Comparison of ENCODE assay signal across 32 cellular contexts in genomic region chr1:24089743-24090555, GRCh38. TPM values are rescaled to one million over a fixed set of nuclear protein-coding genes. Genes with fewer than 3 reads are reported as not detected.
DNase-seq lines count a peak whose midpoint lies in the region; ATAC-seq and TF ChIP-seq lines count a peak whose summit lies in the region.
"Had no signal": no experiment of that assay in that cellular context is flagged by ENCODE, and none has a peak within 500 bp of the region (broad histone marks: within the 10 kb centered on the region; RNA-seq: fewer than 3 reads in every experiment).

No MANE protein-coding gene starts in this region.

- H3K36me3 ChIP-seq in heart right ventricle: peaks cover 0 to 86% (median 3%) of the 10 kb centered on the region in 9 donors
- no peaks in the 10 kb centered on the region for H3K36me3 ChIP-seq in lung (ENCODE audit: control insufficient read depth in 2 of 2, insufficient read depth in 2 of 2, low read length in 2 of 2)
- H3K36me3 ChIP-seq in upper lobe of right lung: no peaks in the 10 kb centered on the region
- H3K36me3 ChIP-seq: cardiac muscle cell, thoracic aorta had no signal

- H3K27ac Mint-ChIP-seq in activated CD4-positive, alpha-beta memory T cell treated with anti-CD3 and anti-CD28 coated beads, Interleukin-2, amount 10 ng/mL, durations not matched to agents 7 days and 5 days: no peak overlapping the region
- H3K27ac Mint-ChIP-seq: activated CD8-positive, alpha-beta memory T cell treated with anti-CD3 and anti-CD28 coated beads, Interleukin-2, amount 10 ng/mL, durations not matched to agents 7 days and 5 days; activated naive CD8-positive, alpha-beta T cell treated with anti-CD3 and anti-CD28 coated beads, Interleukin-2, amount 10 ng/mL, durations not matched to agents 7 days and 5 days; CD4-positive, CD25-positive, alpha-beta regulatory T cell; natural killer cell treated with Interleukin-12 subunit alpha and Interleukin-12 subunit beta and Interleukin-15 and Interleukin-18, amount 100 ng/mL, for 72 hours; T-helper 17 cell had no signal

- H3K27ac ChIP-seq in heart right ventricle: peak overlapping the region in 8 of 10 donors; percentile 7 to 53 (median 40)
- H3K27ac ChIP-seq in lung (ENCODE audit: low read depth in 1 of 2, low read length in 1 of 2): peak overlapping the region in 1 of 2 donors; percentile 11
- no peak overlapping the region for H3K27ac ChIP-seq in upper lobe of right lung
- H3K27ac ChIP-seq: cardiac muscle cell, coronary artery, thoracic aorta had no signal

- ATAC-seq in heart right ventricle: peak; percentile 49 to 82 (median 70)
- no peak for ATAC-seq in lung (ENCODE audit: insufficient read depth, low FRiP score)
- peak; percentile 81 for ATAC-seq in upper lobe of right lung
- ATAC-seq: activated CD8-positive, alpha-beta memory T cell treated with anti-CD3 and anti-CD28 coated beads, Interleukin-2, amount 10 ng/mL, durations not matched to agents 7 days and 5 days; PC-3; T-helper 17 cell had no signal

- peak; percentile 34 for DNase-seq in NCI-H345 (lab: John Stamatoyannopoulos, UW)
- DNase-seq in NCI-H345 treated with DMSO at 0.1 percent for 48 hours (lab: John Stamatoyannopoulos, UW; ENCODE audit: unreplicated experiment): no peak
- peak; percentile 66 to 78 for DNase-seq in heart right ventricle
- peak; percentile 73 for DNase-seq in lung (ENCODE audit: low spot score)
- peak; percentile 87 for DNase-seq in upper lobe of right lung
- DNase-seq in activated CD4-positive, alpha-beta memory T cell treated with anti-CD3 and anti-CD28 coated beads, Interleukin-2, amount 10 ng/mL, durations not matched to agents 7 days and 5 days: no peak
- no peak for DNase-seq in NAMALWA (ENCODE audit: low spot score)
- no peak for DNase-seq in NCI-H526 treated with DMSO at 0.1 percent for 48 hours (lab: John Stamatoyannopoulos, UW)
- DNase-seq: activated CD4-positive, CD25-positive, alpha-beta regulatory T cell; activated CD8-positive, alpha-beta memory T cell treated with anti-CD3 and anti-CD28 coated beads, Interleukin-2, amount 10 ng/mL, durations not matched to agents 7 days and 5 days; activated gamma-delta T cell treated with Interleukin-2 at 50 U/mL for 16 hours; activated naive CD8-positive, alpha-beta T cell treated with anti-CD3 and anti-CD28 coated beads, Interleukin-2, amount 10 ng/mL, durations not matched to agents 7 days and 5 days; activated T-cell treated with anti-CD3 and anti-CD28 coated beads, Interleukin-2, amount 50 U/mL, for 48 hours; aorta; CD4-positive, CD25-positive, alpha-beta regulatory T cell; effector CD8-positive, alpha-beta T cell; H9; Kasumi-1; NCI-H1436; NCI-H526; NK-92 treated with Interleukin-12 subunit alpha and Interleukin-12 subunit beta, amount 100 ng/mL, for 24 hours; PC-3; small intestine; stimulated activated naive CD4-positive, alpha-beta T cell treated with Interleukin-2 at 50 U/mL for 16 hours; T-helper 17 cell had no signal

- no peaks in the 10 kb centered on the region for H3K9me3 Mint-ChIP-seq in activated CD4-positive, alpha-beta memory T cell treated with anti-CD3 and anti-CD28 coated beads, Interleukin-2, amount 10 ng/mL, durations not matched to agents 7 days and 5 days
- H3K9me3 Mint-ChIP-seq: activated naive CD8-positive, alpha-beta T cell treated with anti-CD3 and anti-CD28 coated beads, Interleukin-2, amount 10 ng/mL, durations not matched to agents 7 days and 5 days; CD4-positive, CD25-positive, alpha-beta regulatory T cell; H9; natural killer cell treated with Interleukin-12 subunit alpha and Interleukin-12 subunit beta and Interleukin-15 and Interleukin-18, amount 100 ng/mL, for 72 hours had no signal

- intact Hi-C loops in heart right ventricle (cut with DNase I): no loop called here
- intact Hi-C loops in upper lobe of right lung (cut with DNase I): no loop called here

- H3K4me1 ChIP-seq in heart right ventricle (peaks cover 0 to 21% (median 4%) of the 10 kb centered on the region in 9 donors), lung (ENCODE audit: control insufficient read depth in 2 of 2, insufficient read depth in 2 of 2, low read length in 2 of 2) (no peaks in the 10 kb centered on the region), upper lobe of right lung (no peaks in the 10 kb centered on the region)

- H3K4me3 ChIP-seq in heart right ventricle (no peak overlapping the region), lung (no peak overlapping the region), upper lobe of right lung (no peak overlapping the region)
- H3K4me3 ChIP-seq: cardiac muscle cell, coronary artery, thoracic aorta had no signal

- POLR2A ChIA-PET in activated CD4-positive, alpha-beta memory T cell treated with anti-CD3 and anti-CD28 coated beads, Interleukin-2, amount 10 ng/mL, durations not matched to agents 7 days and 5 days (lab: Charles Lee): no interaction called here

- TF ChIP-seq CTCF in heart right ventricle (IDR thresholded peaks at IDR 0.05): no peak
- TF ChIP-seq CTCF in lung (IDR thresholded peaks at IDR 0.05; ENCODE audit: control extremely low read depth, extremely low read depth): no peak
- no peak for TF ChIP-seq CTCF in upper lobe of right lung (IDR thresholded peaks at IDR 0.05)

- 49 to 61% methylated on average over 14 of the region's 14 CpGs for WGBS in heart right ventricle, 2 donors
- WGBS in lung, 2 donors: 73 to 85% methylated on average over 14 of the region's 14 CpGs

- H3K4me3 Mint-ChIP-seq in activated CD4-positive, alpha-beta memory T cell treated with anti-CD3 and anti-CD28 coated beads, Interleukin-2, amount 10 ng/mL, durations not matched to agents 7 days and 5 days: no peak overlapping the region
- H3K4me3 Mint-ChIP-seq: activated CD8-positive, alpha-beta memory T cell treated with anti-CD3 and anti-CD28 coated beads, Interleukin-2, amount 10 ng/mL, durations not matched to agents 7 days and 5 days; activated naive CD8-positive, alpha-beta T cell treated with anti-CD3 and anti-CD28 coated beads, Interleukin-2, amount 10 ng/mL, durations not matched to agents 7 days and 5 days; CD4-positive, CD25-positive, alpha-beta regulatory T cell; H9; natural killer cell treated with Interleukin-12 subunit alpha and Interleukin-12 subunit beta and Interleukin-15 and Interleukin-18, amount 100 ng/mL, for 72 hours; T-helper 17 cell had no signal

- peaks cover 7% of the 10 kb centered on the region for H3K27me3 Mint-ChIP-seq in activated CD4-positive, alpha-beta memory T cell treated with anti-CD3 and anti-CD28 coated beads, Interleukin-2, amount 10 ng/mL, durations not matched to agents 7 days and 5 days
- H3K27me3 Mint-ChIP-seq: activated naive CD8-positive, alpha-beta T cell treated with anti-CD3 and anti-CD28 coated beads, Interleukin-2, amount 10 ng/mL, durations not matched to agents 7 days and 5 days had no signal

- no peaks in the 10 kb centered on the region for H3K36me3 Mint-ChIP-seq in activated CD4-positive, alpha-beta memory T cell treated with anti-CD3 and anti-CD28 coated beads, Interleukin-2, amount 10 ng/mL, durations not matched to agents 7 days and 5 days (ENCODE audit: low read depth)
- H3K36me3 Mint-ChIP-seq: activated CD8-positive, alpha-beta memory T cell treated with anti-CD3 and anti-CD28 coated beads, Interleukin-2, amount 10 ng/mL, durations not matched to agents 7 days and 5 days; activated naive CD8-positive, alpha-beta T cell treated with anti-CD3 and anti-CD28 coated beads, Interleukin-2, amount 10 ng/mL, durations not matched to agents 7 days and 5 days; CD4-positive, CD25-positive, alpha-beta regulatory T cell; natural killer cell treated with Interleukin-12 subunit alpha and Interleukin-12 subunit beta and Interleukin-15 and Interleukin-18, amount 100 ng/mL, for 72 hours had no signal

- no peaks in the 10 kb centered on the region for H3K4me1 Mint-ChIP-seq in activated CD4-positive, alpha-beta memory T cell treated with anti-CD3 and anti-CD28 coated beads, Interleukin-2, amount 10 ng/mL, durations not matched to agents 7 days and 5 days
- H3K4me1 Mint-ChIP-seq: activated CD8-positive, alpha-beta memory T cell treated with anti-CD3 and anti-CD28 coated beads, Interleukin-2, amount 10 ng/mL, durations not matched to agents 7 days and 5 days; activated naive CD8-positive, alpha-beta T cell treated with anti-CD3 and anti-CD28 coated beads, Interleukin-2, amount 10 ng/mL, durations not matched to agents 7 days and 5 days; CD4-positive, CD25-positive, alpha-beta regulatory T cell had no signal

- H3K27me3 ChIP-seq in heart right ventricle: no peaks in the 10 kb centered on the region
- H3K27me3 ChIP-seq in lung (ENCODE audit: control insufficient read depth, insufficient read depth): no peaks in the 10 kb centered on the region
- H3K27me3 ChIP-seq in upper lobe of right lung: no peaks in the 10 kb centered on the region
- H3K27me3 ChIP-seq: cardiac muscle cell had no signal

- no peaks in the 10 kb centered on the region for H3K9me3 ChIP-seq in heart right ventricle
- H3K9me3 ChIP-seq in lung (ENCODE audit: control insufficient read depth in 2 of 2, insufficient read depth in 1 of 2, low read length in 1 of 2): no peaks in the 10 kb centered on the region
- H3K9me3 ChIP-seq in upper lobe of right lung: no peaks in the 10 kb centered on the region
- H3K9me3 ChIP-seq: thoracic aorta had no signal

- CTCF ChIA-PET in activated CD4-positive, alpha-beta memory T cell treated with anti-CD3 and anti-CD28 coated beads, Interleukin-2, amount 10 ng/mL, durations not matched to agents 7 days and 5 days (lab: Charles Lee): no interaction called here

RNA-seq across cellular contexts. Expression of gene MYOM3, which starts 22.0 kb away (rescaled TPM):
- total RNA-seq in heart right ventricle (100 to 1,000 TPM; 285 to 428 (median 328) TPM), lung (under 1 TPM; 0.11 to 0.55 TPM), upper lobe of right lung (0.69 TPM)
- polyA plus RNA-seq in heart right ventricle (100 to 1,000 TPM in 1 of 2 donors, 10 to 100 TPM in 1; 85.3 to 293 TPM), lung (under 1 TPM; 0.09 to 0.10 TPM)
- not detected for total RNA-seq in activated CD4-positive, alpha-beta memory T cell treated with anti-CD3 and anti-CD28 coated beads, Interleukin-2, amount 10 ng/mL, durations not matched to agents 7 days and 5 days
- total RNA-seq: activated CD8-positive, alpha-beta memory T cell treated with anti-CD3 and anti-CD28 coated beads, Interleukin-2, amount 10 ng/mL, durations not matched to agents 7 days and 5 days; activated naive CD8-positive, alpha-beta T cell treated with anti-CD3 and anti-CD28 coated beads, Interleukin-2, amount 10 ng/mL, durations not matched to agents 7 days and 5 days; CD4-positive, CD25-positive, alpha-beta regulatory T cell; lung microvascular endothelial cell; natural killer cell treated with Interleukin-12 subunit alpha and Interleukin-12 subunit beta and Interleukin-15 and Interleukin-18, amount 100 ng/mL, for 72 hours; T-helper 17 cell had no signal
- polyA plus RNA-seq: cardiac muscle cell; CD4-positive, CD25-positive, alpha-beta regulatory T cell had no signal

RNA-seq across cellular contexts. Expression of gene IL22RA1, which starts 53.0 kb away (rescaled TPM):
- total RNA-seq in heart right ventricle (1 to 10 TPM in 1 of 10 donors, under 1 TPM in 8, not detected in 1; 0.13 to 1.6 (median 0.31) TPM), lung (1 to 10 TPM in 1 of 2 donors, under 1 TPM in 1; 0.17 to 1.0 TPM), upper lobe of right lung (0.87 TPM)
- polyA plus RNA-seq in heart right ventricle (under 1 TPM; 0.07 to 0.29 TPM), lung (under 1 TPM; 0.09 to 0.30 TPM)
- not detected for total RNA-seq in activated CD4-positive, alpha-beta memory T cell treated with anti-CD3 and anti-CD28 coated beads, Interleukin-2, amount 10 ng/mL, durations not matched to agents 7 days and 5 days
- total RNA-seq: cardiac muscle cell; CD4-positive, CD25-positive, alpha-beta regulatory T cell; Daoy; epithelial cell of proximal tubule; lung microvascular endothelial cell; natural killer cell treated with Interleukin-12 subunit alpha and Interleukin-12 subunit beta and Interleukin-15 and Interleukin-18, amount 100 ng/mL, for 72 hours; T-helper 17 cell had no signal
- polyA plus RNA-seq: cardiac muscle cell; CD4-positive, CD25-positive, alpha-beta regulatory T cell had no signal

Comparison
In these comparisons a context has a peak if more than half of its experiments do, and no peak if none do; other contexts are left out.
1. DNase-seq: peak in NCI-H345 (single experiment), heart right ventricle (2 of 2), lung (single experiment) and upper lobe of right lung (single experiment); none in NCI-H345 treated with DMSO at 0.1 percent for 48 hours (single experiment), activated CD4-positive, alpha-beta memory T cell treated with anti-CD3 and anti-CD28 coated beads, Interleukin-2, amount 10 ng/mL, durations not matched to agents 7 days and 5 days (single experiment), NAMALWA (single experiment) and NCI-H526 treated with DMSO at 0.1 percent for 48 hours (single experiment).
2. RNA of gene MYOM3, which starts 22.0 kb away (total RNA-seq): 285 to 428 TPM in heart right ventricle; 0.69 TPM in upper lobe of right lung (single experiment), 0.11 to 0.55 TPM in lung and not detected in activated CD4-positive, alpha-beta memory T cell treated with anti-CD3 and anti-CD28 coated beads, Interleukin-2, amount 10 ng/mL, durations not matched to agents 7 days and 5 days; every median in the first group is over 100 times any median in the second.